In genomic region chr18:7236899-7237298, GRCh38 we compare ENCODE assay signal across 28 cellular contexts. TPM values are rescaled to one million over a fixed set of nuclear protein-coding genes. Genes with fewer than 3 reads are reported as not detected.
A peak's percentile ranks its signal among the peaks of the same experiment; 100 is the strongest.
DNase-seq lines count a peak whose midpoint lies in the region; ATAC-seq, FAIRE-seq and TF ChIP-seq lines count a peak whose summit lies in the region.
"Had no signal": no experiment of that assay in that cellular context is flagged by ENCODE, and none has a peak within 500 bp of the region (broad histone marks: within the 10 kb centered on the region; RNA-seq: fewer than 3 reads in every experiment).

No MANE protein-coding gene starts in this region.

- no peak overlapping the region for H4K5ac ChIP-seq in H9 (ENCODE audit: insufficient read length, low read depth, low read length)

- TF ChIP-seq CTCF in H9 (conservative IDR thresholded peaks at IDR 0.05), result no peak
- TF ChIP-seq CTCF in neural progenitor cell (IDR thresholded peaks at IDR 0.05), result no peak
- no peak for TF ChIP-seq CTCF in gastrocnemius medialis (IDR thresholded peaks at IDR 0.05 in 4 of 5, conservative IDR thresholded peaks at IDR 0.05 in 1 of 5)

- no peaks in the 10 kb centered on the region for H3K27me3 ChIP-seq in H9 (ENCODE audit: insufficient read depth, low read length)
- H3K27me3 ChIP-seq in neural progenitor cell, result no peaks in the 10 kb centered on the region
- H3K27me3 ChIP-seq in gastrocnemius medialis, result no peaks in the 10 kb centered on the region
- H3K27me3 ChIP-seq: BE2C; BLaER1 treated with 17β-estradiol and CSF1 and Interleukin-3, amounts not matched to agents 10 nM and 100 nM had no signal

- H3K27ac ChIP-seq in H9 (ENCODE audit: insufficient read length, low read depth, low read length) (no peak overlapping the region), neural progenitor cell (no peak overlapping the region), gastrocnemius medialis (peak overlapping the region; percentile 91 to 94 (median 92))
- H3K27ac ChIP-seq: A549; BLaER1 treated with 17β-estradiol and CSF1 and Interleukin-3, amounts not matched to agents 10 nM and 100 nM; GM23248 had no signal

- H3K9me3 ChIP-seq in H9 (ENCODE audit: control insufficient read depth, low read depth, low read length), result no peaks in the 10 kb centered on the region
- no peaks in the 10 kb centered on the region for H3K9me3 ChIP-seq in neural progenitor cell (ENCODE audit: low read depth)
- no peaks in the 10 kb centered on the region for H3K9me3 ChIP-seq in gastrocnemius medialis
- H3K9me3 ChIP-seq: A549; BE2C; BLaER1 treated with 17β-estradiol and CSF1 and Interleukin-3, amounts not matched to agents 10 nM and 100 nM had no signal

- WGBS in H9 (ENCODE audit: extremely low coverage, insufficient read length, low lambda C conversion rate), result no CpG with 5 or more reads among the region's 9 CpGs

- no peak overlapping the region for H2BK15ac ChIP-seq in H9 (ENCODE audit: low read depth, low read length)

- no peaks in the 10 kb centered on the region for H3K79me1 ChIP-seq in H9 (ENCODE audit: insufficient read depth, low read depth, low read length, poor library complexity, severe bottlenecking)

- H3K18ac ChIP-seq in H9 (ENCODE audit: insufficient read length, low read depth, low read length), result no peak overlapping the region

- in situ Hi-C loops in gastrocnemius medialis (cut with MboI; ENCODE audit: low sequenced_read_pairs in 4 of 4), result loop anchor here (25.0 kb wide), 3 partner anchors 325 to 1875 kb away; partner anchors contain the start of genes PTPRM (in 2 of the 4), NDUFV2 (in 1 of the 4) and RAB12 (in 1 of the 4)

- no peak overlapping the region for H4K91ac ChIP-seq in H9 (ENCODE audit: insufficient read length, low read depth, low read length)

- H3K79me2 ChIP-seq in H9 (ENCODE audit: insufficient read depth, low read length) (no peaks in the 10 kb centered on the region), neural progenitor cell (ENCODE audit: low read depth) (no peaks in the 10 kb centered on the region)

- no peak overlapping the region for H3K14ac ChIP-seq in H9 (ENCODE audit: insufficient read depth, low read length)

- no peak overlapping the region for H2BK5ac ChIP-seq in H9 (ENCODE audit: insufficient read length, low read length)

- H3K4me3 Mint-ChIP-seq in H9, result no peak overlapping the region
- no peak overlapping the region for H3K4me3 Mint-ChIP-seq in neural progenitor cell
- H3K4me3 Mint-ChIP-seq: CD14-positive monocyte; CD4-positive, alpha-beta T cell; CD8-positive, alpha-beta memory T cell; HFFc6 had no signal

- no peaks in the 10 kb centered on the region for H3K36me3 ChIP-seq in neural progenitor cell
- H3K36me3 ChIP-seq in gastrocnemius medialis, result no peaks in the 10 kb centered on the region
- H3K36me3 ChIP-seq: BE2C; BLaER1 treated with 17β-estradiol and CSF1 and Interleukin-3, amounts not matched to agents 10 nM and 100 nM had no signal

- H3K27ac Mint-ChIP-seq in H9, result peak overlapping the region in 2 of 3 experiments; percentile 62 to 87; a peak in 3 of 7 replicates
- peak overlapping the region; percentile 44 for H3K27ac Mint-ChIP-seq in neural progenitor cell
- H3K27ac Mint-ChIP-seq: CD14-positive monocyte; CD4-positive, alpha-beta T cell; CD8-positive, alpha-beta memory T cell; HFFc6 had no signal

- FAIRE-seq in urothelium cell line (lab: Jason Lieb, UNC), result peak; percentile 55
- FAIRE-seq: A549, D721Med, GM12891, GM18507, H1 had no signal

- H2AFZ ChIP-seq in H9 (ENCODE audit: low read length) (no peak overlapping the region), neural progenitor cell (replicated peaks) (no peak overlapping the region)
- H2AFZ ChIP-seq: GM23248 had no signal

- H2AK5ac ChIP-seq in H9 (ENCODE audit: insufficient read length, low read length), result no peak overlapping the region

- H4K20me1 ChIP-seq in H9 (ENCODE audit: control insufficient read depth, insufficient read depth, insufficient read length) (no peaks in the 10 kb centered on the region), neural progenitor cell (ENCODE audit: low read depth) (no peaks in the 10 kb centered on the region)
- H4K20me1 ChIP-seq: BLaER1 treated with 17β-estradiol and CSF1 and Interleukin-3, amounts not matched to agents 10 nM and 100 nM had no signal

- no peaks in the 10 kb centered on the region; the same call in 1 of the 2 replicates for H3K27me3 Mint-ChIP-seq in H9 (ENCODE audit: low read depth)
- peaks cover 2% of the 10 kb centered on the region for H3K27me3 Mint-ChIP-seq in neural progenitor cell (ENCODE audit: insufficient read depth, low read depth)
- H3K27me3 Mint-ChIP-seq: CD4-positive, alpha-beta T cell; CD8-positive, alpha-beta memory T cell had no signal

- ATAC-seq in gastrocnemius medialis (peak in 1 of 2 donors; percentile 16), GM19455 (IDR thresholded peaks at IDR 0.05; ENCODE audit: unreplicated experiment) (no peak), GM18873 (IDR thresholded peaks at IDR 0.05; ENCODE audit: low FRiP score, unreplicated experiment) (no peak)
- ATAC-seq: A549, HCT116 had no signal

- H3K4ac ChIP-seq in H9 (ENCODE audit: low read depth, low read length), result no peak overlapping the region

- no peaks in the 10 kb centered on the region for H3K23me2 ChIP-seq in H9 (ENCODE audit: insufficient read length, low read depth, low read length, poor library complexity, severe bottlenecking)

- intact Hi-C loops in gastrocnemius medialis (cut with DNase I; ENCODE audit: low total_unique reads), result loop anchor here (2.0 to 10.0 kb wide), 5 partner anchors 18 to 1898 kb away; partner anchors contain the start of gene ANKRD12

- H3K4me1 ChIP-seq in H9 (ENCODE audit: insufficient read depth, low read length) (no peaks in the 10 kb centered on the region), neural progenitor cell (peaks cover 8% of the 10 kb centered on the region), gastrocnemius medialis (peaks cover 49 to 53% of the 10 kb centered on the region in 2 donors)
- H3K4me1 ChIP-seq: A549; BE2C; BLaER1 treated with 17β-estradiol and CSF1 and Interleukin-3, amounts not matched to agents 10 nM and 100 nM had no signal

- H3K23ac ChIP-seq in H9 (ENCODE audit: insufficient read length, low read depth, low read length), result no peak overlapping the region

- H3K9me3 Mint-ChIP-seq in H9 (peaks cover 11 to 13% of the 10 kb centered on the region in 2 experiments; a peak in 3 of 5 replicates), neural progenitor cell (peaks cover 5% of the 10 kb centered on the region)
- H3K9me3 Mint-ChIP-seq: HFFc6 had no signal

- H3K9ac ChIP-seq in H9 (ENCODE audit: extremely low read depth, insufficient read length, low read length), result no peak overlapping the region
- no peak overlapping the region for H3K9ac ChIP-seq in neural progenitor cell
- H3K9ac ChIP-seq: BLaER1 treated with 17β-estradiol and CSF1 and Interleukin-3, amounts not matched to agents 10 nM and 100 nM; GM23248 had no signal

- H3K4me1 Mint-ChIP-seq in H9 (0 out of 4 replicates have a peak, but pooled peaks cover 0 to 2% of the 10 kb centered on the region in 2 experiments), neural progenitor cell (peaks cover 14% of the 10 kb centered on the region)
- H3K4me1 Mint-ChIP-seq: CD14-positive monocyte; CD8-positive, alpha-beta memory T cell had no signal

- DNase-seq in H9 (no peak), neural progenitor cell (ENCODE audit: low spot score) (no peak), gastrocnemius medialis (peak; percentile 59 to 60), urothelium cell line (ENCODE audit: low spot score) (no peak), OCI-M1 (lab: John Stamatoyannopoulos, UW) (no peak)
- DNase-seq: 8988T; ACHN; AML-193; BE2C; CD4-positive, alpha-beta T cell; CD8-positive, alpha-beta memory T cell; DMS 273 treated with DMSO at 0.1 percent for 48 hours; DMS79; EL; GDM1; GM23248; H7; HFFc6 had no signal

- no peak overlapping the region for H2BK12ac ChIP-seq in H9 (ENCODE audit: insufficient read length, low read depth, low read length)

- no peak overlapping the region for H2BK20ac ChIP-seq in H9 (ENCODE audit: low read depth, low read length, poor library complexity, severe bottlenecking)

- H3K56ac ChIP-seq in H9 (ENCODE audit: insufficient read length, low read depth, low read length), result no peak overlapping the region

- H3K4me3 ChIP-seq in neural progenitor cell (no peak overlapping the region), gastrocnemius medialis (no peak overlapping the region)
- H3K4me3 ChIP-seq: A549; BLaER1 treated with 17β-estradiol and CSF1 and Interleukin-3, amounts not matched to agents 10 nM and 100 nM; GM23248 had no signal

- TF ChIP-seq POLR2A in gastrocnemius medialis (IDR thresholded peaks at IDR 0.05), result peak in 1 of 2 donors; percentile 11

- H3K4me2 ChIP-seq in H9 (ENCODE audit: insufficient read depth, insufficient read length, low read length) (no peak overlapping the region), neural progenitor cell (no peak overlapping the region)
- H3K4me2 ChIP-seq: A549; BLaER1 treated with 17β-estradiol and CSF1 and Interleukin-3, amounts not matched to agents 10 nM and 100 nM had no signal

- no peak overlapping the region for H4K8ac ChIP-seq in H9 (replicated peaks; ENCODE audit: insufficient read length, low read depth, low read length)

- H2BK120ac ChIP-seq in H9 (ENCODE audit: low read depth, low read length, poor library complexity, severe bottlenecking), result no peak overlapping the region

- H3F3A ChIP-seq in neural progenitor cell (ENCODE audit: low read depth), result no peaks in the 10 kb centered on the region

- no peak overlapping the region for H3T11ph ChIP-seq in H9 (ENCODE audit: low read length)

- H3K36me3 Mint-ChIP-seq in H9 (ENCODE audit: insufficient read depth in 1 of 3, low read depth in 3 of 3) (peaks cover 0 to 8% (median 0%) of the 10 kb centered on the region in 3 experiments; a peak in 3 of 7 replicates), neural progenitor cell (no peaks in the 10 kb centered on the region)
- H3K36me3 Mint-ChIP-seq: CD14-positive monocyte; CD8-positive, alpha-beta memory T cell had no signal

RNA-seq across cellular contexts. Expression of gene LRRC30, which starts 6.0 kb away (rescaled TPM):
- total RNA-seq in H9 (2021) (not detected in 2 replicates), neural progenitor cell (ENCODE audit: low replicate concordance) (not detected in 2 replicates), gastrocnemius medialis (1 to 10 TPM; 2.1 to 6.2 (median 5.0) TPM)
- total RNA-seq: CD4-positive, alpha-beta T cell; CD8-positive, alpha-beta memory T cell; GM23248; H1; H7; HFFc6 had no signal

Comparison
In these comparisons a context has a peak if more than half of its experiments do, and no peak if none do; other contexts are left out.
1. DNase-seq: peak in gastrocnemius medialis (2 of 2); none in H9 (single experiment), neural progenitor cell (single experiment), urothelium cell line (single experiment) and OCI-M1 (single experiment).
2. H3K27ac ChIP-seq: peak in gastrocnemius medialis (4 of 4); none in H9 (single experiment) and neural progenitor cell (single experiment).